1 cellular context compared by ENCODE assay signal in genomic region chr5:111756701-111757581, GRCh38.
TF ChIP-seq lines count a peak whose summit lies in the region.

TSS of gene NREP (minus strand) at chr5:111757194. CDS start at chr5:111755772, 1,422 bp downstream.

TF ChIP-seq in H1, 55 proteins besides CTCF, POLR2A, EP300 and RAD21:
- TF ChIP-seq TEAD4 (IDR thresholded peaks at IDR 0.05; ENCODE audit: low read depth, low read length) = no peak
- TF ChIP-seq KDM5A (IDR thresholded peaks at IDR 0.05; ENCODE audit: low read length) = no peak
- TF ChIP-seq HDAC6 (IDR thresholded peaks at IDR 0.05; ENCODE audit: low read depth, low read length) = no peak
- peak; percentile 86 for TF ChIP-seq TBP (IDR thresholded peaks at IDR 0.05; ENCODE audit: low read depth, low read length)
- TF ChIP-seq ZNF274 (IDR thresholded peaks at IDR 0.05; ENCODE audit: borderline replicate concordance, extremely low read depth, low read length) = no peak
- no peak for TF ChIP-seq CHD2 (IDR thresholded peaks at IDR 0.05; ENCODE audit: low read length)
- no peak; the same call in none of the 2 replicates for TF ChIP-seq RBBP5 (IDR thresholded peaks at IDR 0.05; ENCODE audit: borderline replicate concordance, low read depth, low read length)
- TF ChIP-seq PHF8 (conservative IDR thresholded peaks at IDR 0.05; ENCODE audit: low read depth, low read length) = peak; percentile 61; the same call in 1 of the 2 replicates
- no peak for TF ChIP-seq KDM1A (IDR thresholded peaks at IDR 0.05; ENCODE audit: borderline replicate concordance, low read length)
- TF ChIP-seq GTF2F1 (IDR thresholded peaks at IDR 0.05; ENCODE audit: borderline replicate concordance, low read depth, low read length) = no peak
- peak; percentile 81 for TF ChIP-seq ASH2L (IDR thresholded peaks at IDR 0.05; ENCODE audit: low read length)
- peak; percentile 34 for TF ChIP-seq SAP30 (IDR thresholded peaks at IDR 0.05; ENCODE audit: insufficient read depth, insufficient replicate concordance, low read length)
- peak; percentile 58 for TF ChIP-seq JUND (IDR thresholded peaks at IDR 0.05; ENCODE audit: low read length)
- TF ChIP-seq SP1 (IDR thresholded peaks at IDR 0.05; ENCODE audit: low read depth, low read length) = 0 out of 2 replicates have a peak, but pooled peaks have one; percentile 48
- TF ChIP-seq CTBP2 (IDR thresholded peaks at IDR 0.05; ENCODE audit: borderline replicate concordance, insufficient read depth, insufficient read length, low read length) = no peak
- TF ChIP-seq ATF3 (IDR thresholded peaks at IDR 0.05; ENCODE audit: insufficient read depth, low read depth, low read length) = no peak
- TF ChIP-seq MAX (IDR thresholded peaks at IDR 0.05) = no peak
- TF ChIP-seq KDM4A (IDR thresholded peaks at IDR 0.05; ENCODE audit: low read depth, low read length, severe bottlenecking) = peak; percentile 5
- no peak for TF ChIP-seq TCF12 (IDR thresholded peaks at IDR 0.05; ENCODE audit: low read depth, low read length)
- no peak for TF ChIP-seq FOSL1 (IDR thresholded peaks at IDR 0.05; ENCODE audit: insufficient read depth, low read depth, low read length)
- TF ChIP-seq GABPA (IDR thresholded peaks at IDR 0.05; ENCODE audit: borderline replicate concordance, insufficient read depth, low read length) = no peak
- no peak for TF ChIP-seq NRF1 (IDR thresholded peaks at IDR 0.05; ENCODE audit: low read depth, low read length)
- no peak for TF ChIP-seq POU5F1 (IDR thresholded peaks at IDR 0.05; ENCODE audit: low read depth, low read length)
- TF ChIP-seq CHD1 (IDR thresholded peaks at IDR 0.05; ENCODE audit: low read depth, low read length) = no peak
- TF ChIP-seq CBX8 (IDR thresholded peaks at IDR 0.05; ENCODE audit: borderline replicate concordance, low read depth, low read length) = no peak
- peak; percentile 46; the same call in 1 of the 2 replicates for TF ChIP-seq MAFK (IDR thresholded peaks at IDR 0.05; ENCODE audit: low read depth, low read length)
- peak; percentile 40 to 68; a peak in 2 of 4 replicates for TF ChIP-seq SIN3A (conservative IDR thresholded peaks at IDR 0.05 in 1 of 2, IDR thresholded peaks at IDR 0.05 in 1 of 2; ENCODE audit: low read depth in 1 of 2, low read length in 2 of 2)
- TF ChIP-seq TAF1 (IDR thresholded peaks at IDR 0.05; ENCODE audit: low read depth, low read length) = peak; percentile 92
- peak; percentile 57 for TF ChIP-seq TAF7 (optimal IDR thresholded peaks at IDR 0.05; ENCODE audit: borderline replicate concordance, low read depth, low read length)
- TF ChIP-seq POLR2AphosphoS5 (IDR thresholded peaks at IDR 0.05; ENCODE audit: low read depth, low read length) = peak; percentile 97
